2 cellular contexts compared by ENCODE assay signal in the genomic region with DNA sequence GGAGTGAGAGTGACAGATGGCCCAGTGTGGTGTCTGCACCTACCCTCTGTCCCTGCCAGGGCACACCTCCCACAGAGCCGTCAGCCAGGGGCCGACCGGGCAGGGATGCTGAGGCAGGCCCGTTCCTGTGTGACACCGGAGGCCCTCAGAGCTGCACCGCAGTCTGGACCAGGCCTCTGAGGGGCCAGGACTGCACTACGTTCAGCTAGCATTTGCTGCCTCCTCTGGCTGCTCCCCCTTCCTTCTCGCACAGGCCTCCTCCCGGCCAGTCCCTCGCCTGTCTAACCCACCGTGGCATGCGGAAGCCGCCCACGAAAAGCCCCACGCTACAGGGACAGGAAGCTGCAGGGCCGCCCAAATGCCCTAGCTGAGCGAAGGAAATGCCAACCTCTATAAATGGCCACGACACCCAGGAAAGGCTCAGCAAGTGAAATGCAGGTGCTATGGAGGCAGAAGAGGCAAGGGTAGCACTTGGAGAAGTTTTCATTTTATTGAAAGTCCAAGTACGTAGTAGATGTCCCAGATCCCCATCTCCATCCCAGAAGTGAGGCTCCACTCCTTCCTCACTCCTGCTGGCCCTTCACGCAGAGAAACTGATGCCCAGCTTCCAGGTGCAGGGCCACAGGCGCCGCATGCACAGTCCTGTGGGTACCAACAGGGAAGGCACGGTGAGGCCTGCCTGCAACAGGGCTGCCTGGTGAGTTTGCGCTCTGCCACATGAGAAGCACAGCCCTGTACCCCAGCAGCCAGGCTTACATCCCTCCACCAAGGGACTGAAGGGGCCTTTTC.
TF ChIP-seq lines count a peak whose summit lies in the region.

No MANE protein-coding gene starts in this region.

TF ChIP-seq in K562, 482 proteins besides CTCF, POLR2A, EP300 and RAD21:
- TF ChIP-seq ZFP36 (IDR thresholded peaks at IDR 0.05; ENCODE audit: low read depth, low read length, partially characterized antibody) (peak; percentile 50), FOXA3 (CRISPR knock-in tag; conservative IDR thresholded peaks at IDR 0.05 in 1 of 2, IDR thresholded peaks at IDR 0.05 in 1 of 2) (no peak), POLR2G (IDR thresholded peaks at IDR 0.05; ENCODE audit: low read depth, low read length) (0 out of 2 replicates have a peak, but pooled peaks have one; percentile 16), NRF1 (conservative IDR thresholded peaks at IDR 0.05 in 1 of 2, IDR thresholded peaks at IDR 0.05 in 1 of 2) (no peak), ZNF311 (CRISPR knock-in tag; IDR thresholded peaks at IDR 0.05) (no peak)
- TF ChIP-seq, protein P1, sequence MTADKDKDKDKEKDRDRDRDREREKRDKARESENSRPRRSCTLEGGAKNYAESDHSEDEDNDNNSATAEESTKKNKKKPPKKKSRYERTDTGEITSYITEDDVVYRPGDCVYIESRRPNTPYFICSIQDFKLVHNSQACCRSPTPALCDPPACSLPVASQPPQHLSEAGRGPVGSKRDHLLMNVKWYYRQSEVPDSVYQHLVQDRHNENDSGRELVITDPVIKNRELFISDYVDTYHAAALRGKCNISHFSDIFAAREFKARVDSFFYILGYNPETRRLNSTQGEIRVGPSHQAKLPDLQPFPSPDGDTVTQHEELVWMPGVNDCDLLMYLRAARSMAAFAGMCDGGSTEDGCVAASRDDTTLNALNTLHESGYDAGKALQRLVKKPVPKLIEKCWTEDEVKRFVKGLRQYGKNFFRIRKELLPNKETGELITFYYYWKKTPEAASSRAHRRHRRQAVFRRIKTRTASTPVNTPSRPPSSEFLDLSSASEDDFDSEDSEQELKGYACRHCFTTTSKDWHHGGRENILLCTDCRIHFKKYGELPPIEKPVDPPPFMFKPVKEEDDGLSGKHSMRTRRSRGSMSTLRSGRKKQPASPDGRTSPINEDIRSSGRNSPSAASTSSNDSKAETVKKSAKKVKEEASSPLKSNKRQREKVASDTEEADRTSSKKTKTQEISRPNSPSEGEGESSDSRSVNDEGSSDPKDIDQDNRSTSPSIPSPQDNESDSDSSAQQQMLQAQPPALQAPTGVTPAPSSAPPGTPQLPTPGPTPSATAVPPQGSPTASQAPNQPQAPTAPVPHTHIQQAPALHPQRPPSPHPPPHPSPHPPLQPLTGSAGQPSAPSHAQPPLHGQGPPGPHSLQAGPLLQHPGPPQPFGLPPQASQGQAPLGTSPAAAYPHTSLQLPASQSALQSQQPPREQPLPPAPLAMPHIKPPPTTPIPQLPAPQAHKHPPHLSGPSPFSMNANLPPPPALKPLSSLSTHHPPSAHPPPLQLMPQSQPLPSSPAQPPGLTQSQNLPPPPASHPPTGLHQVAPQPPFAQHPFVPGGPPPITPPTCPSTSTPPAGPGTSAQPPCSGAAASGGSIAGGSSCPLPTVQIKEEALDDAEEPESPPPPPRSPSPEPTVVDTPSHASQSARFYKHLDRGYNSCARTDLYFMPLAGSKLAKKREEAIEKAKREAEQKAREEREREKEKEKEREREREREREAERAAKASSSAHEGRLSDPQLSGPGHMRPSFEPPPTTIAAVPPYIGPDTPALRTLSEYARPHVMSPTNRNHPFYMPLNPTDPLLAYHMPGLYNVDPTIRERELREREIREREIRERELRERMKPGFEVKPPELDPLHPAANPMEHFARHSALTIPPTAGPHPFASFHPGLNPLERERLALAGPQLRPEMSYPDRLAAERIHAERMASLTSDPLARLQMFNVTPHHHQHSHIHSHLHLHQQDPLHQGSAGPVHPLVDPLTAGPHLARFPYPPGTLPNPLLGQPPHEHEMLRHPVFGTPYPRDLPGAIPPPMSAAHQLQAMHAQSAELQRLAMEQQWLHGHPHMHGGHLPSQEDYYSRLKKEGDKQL (CRISPR knock-in tag; IDR thresholded peaks at IDR 0.05; ENCODE audit: borderline replicate concordance): no peak

TF ChIP-seq in HepG2, 621 proteins besides CTCF, POLR2A, EP300 and RAD21:
- TF ChIP-seq ZSCAN9 (CRISPR knock-in tag; IDR thresholded peaks at IDR 0.05; ENCODE audit: borderline replicate concordance) (no peak), ATF1 (CRISPR knock-in tag; IDR thresholded peaks at IDR 0.05) (no peak), ZNF33B (CRISPR knock-in tag; IDR thresholded peaks at IDR 0.05) (no peak), ZNF724P (CRISPR knock-in tag; IDR thresholded peaks at IDR 0.05; ENCODE audit: borderline replicate concordance) (peak; percentile 100)
